10 cellular contexts compared by ENCODE assay signal in the genomic region with DNA sequence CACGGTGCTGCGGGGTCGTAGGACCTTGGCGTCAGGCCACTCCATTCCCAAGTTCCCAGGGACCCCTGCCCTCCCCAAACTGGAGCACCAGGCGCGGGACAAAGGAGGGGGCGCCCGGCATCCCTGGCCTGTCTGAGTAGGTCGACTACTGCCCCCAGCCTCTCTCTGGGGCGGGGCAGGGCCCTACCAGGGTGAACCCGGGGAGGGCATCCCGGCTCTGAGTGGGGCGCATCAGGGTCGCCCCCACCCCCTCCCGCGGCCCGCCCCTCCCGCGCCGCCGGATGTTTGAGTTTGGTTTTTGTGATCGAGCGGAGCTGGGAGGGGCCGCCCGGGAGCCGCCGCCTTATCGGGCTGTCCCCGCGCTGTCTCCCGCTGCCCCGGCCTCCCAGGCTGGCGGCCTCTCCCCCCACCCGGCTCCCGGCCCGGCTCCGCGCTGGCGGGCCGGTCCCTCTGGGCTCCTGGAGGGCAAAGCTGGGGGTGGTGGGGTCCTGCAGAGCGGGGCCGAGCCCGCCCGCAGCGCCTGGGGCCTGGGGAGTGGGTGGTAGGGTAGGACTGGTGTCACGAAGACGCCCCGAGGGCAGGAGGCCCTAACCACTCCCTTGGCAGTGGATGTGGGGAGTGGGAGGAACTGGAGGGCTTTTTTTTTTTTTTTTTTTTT. TPM values are rescaled to one million over a fixed set of nuclear protein-coding genes. Genes with fewer than 3 reads are reported as not detected.
DNase-seq lines count a peak whose midpoint lies in the region; ATAC-seq lines count a peak whose summit lies in the region.
"Had no signal": no experiment of that assay in that cellular context is flagged by ENCODE, and none has a peak within 500 bp of the region (broad histone marks: within the 10 kb centered on the region; RNA-seq: fewer than 3 reads in every experiment).

No MANE protein-coding gene starts in this region.

- no peaks in the 10 kb centered on the region for H3K27me3 Mint-ChIP-seq in activated naive CD8-positive, alpha-beta T cell
- H3K27me3 Mint-ChIP-seq in immature natural killer cell (ENCODE audit: low read depth in 3 of 3) = peaks cover 0 to 11% (median 2%) of the 10 kb centered on the region in 3 donors
- peaks cover 10% of the 10 kb centered on the region for H3K27me3 Mint-ChIP-seq in stimulated activated naive CD8-positive, alpha-beta T cell treated with anti-CD3 and anti-CD28 coated beads, Interleukin-15, Interleukin-2, amounts not matched to agents 100 ng/mL and 50 ng/mL, for 24 hours

- no peak overlapping the region for H3K27ac Mint-ChIP-seq in activated naive CD8-positive, alpha-beta T cell
- H3K27ac Mint-ChIP-seq in immature natural killer cell = no peak overlapping the region
- H3K27ac Mint-ChIP-seq in stimulated activated naive CD8-positive, alpha-beta T cell treated with anti-CD3 and anti-CD28 coated beads, Interleukin-15, Interleukin-2, amounts not matched to agents 100 ng/mL and 50 ng/mL, for 24 hours = no peak overlapping the region
- H3K27ac Mint-ChIP-seq: progenitor cell of endocrine pancreas had no signal

- H3K4me3 Mint-ChIP-seq in activated naive CD8-positive, alpha-beta T cell = peak overlapping the region; percentile 68
- peak overlapping the region in 4 of 5 donors; percentile 13 to 50 (median 36) for H3K4me3 Mint-ChIP-seq in immature natural killer cell
- H3K4me3 Mint-ChIP-seq in stimulated activated naive CD8-positive, alpha-beta T cell treated with anti-CD3 and anti-CD28 coated beads, Interleukin-15, Interleukin-2, amounts not matched to agents 100 ng/mL and 50 ng/mL, for 24 hours = peak overlapping the region; percentile 44

- no peaks in the 10 kb centered on the region for H3K9me3 Mint-ChIP-seq in activated naive CD8-positive, alpha-beta T cell (ENCODE audit: low read depth)
- H3K9me3 Mint-ChIP-seq in immature natural killer cell = no peaks in the 10 kb centered on the region
- no peaks in the 10 kb centered on the region for H3K9me3 Mint-ChIP-seq in stimulated activated naive CD8-positive, alpha-beta T cell treated with anti-CD3 and anti-CD28 coated beads, Interleukin-15, Interleukin-2, amounts not matched to agents 100 ng/mL and 50 ng/mL, for 24 hours

- ATAC-seq in activated CD4-positive, CD25-positive, alpha-beta regulatory T cell treated with anti-CD3 and anti-CD28 coated beads, Interleukin-2, amount 50 U/mL, for 24 hours = peak; percentile 13 to 47
- no peak for ATAC-seq in HG02588 (IDR thresholded peaks at IDR 0.05; ENCODE audit: unreplicated experiment)

- peaks cover 8% of the 10 kb centered on the region for H3K4me1 Mint-ChIP-seq in activated naive CD8-positive, alpha-beta T cell (ENCODE audit: low read depth)
- peaks cover 5% of the 10 kb centered on the region in 2 donors for H3K4me1 Mint-ChIP-seq in immature natural killer cell
- peaks cover 6% of the 10 kb centered on the region for H3K4me1 Mint-ChIP-seq in stimulated activated naive CD8-positive, alpha-beta T cell treated with anti-CD3 and anti-CD28 coated beads, Interleukin-15, Interleukin-2, amounts not matched to agents 100 ng/mL and 50 ng/mL, for 24 hours (ENCODE audit: low read depth)

- no peak for DNase-seq in activated CD4-positive, CD25-positive, alpha-beta regulatory T cell (lab: John Stamatoyannopoulos, UW)
- DNase-seq in immature natural killer cell (peak in 1 of 3 donors; percentile 3), KG1 (lab: John Stamatoyannopoulos, UW) (no peak), NCI-H2081 (lab: John Stamatoyannopoulos, UW) (no peak)
- DNase-seq: NCI-H2029 treated with DMSO at 0.1 percent for 48 hours had no signal

- H3K36me3 Mint-ChIP-seq in activated naive CD8-positive, alpha-beta T cell = no peaks in the 10 kb centered on the region
- no peaks in the 10 kb centered on the region for H3K36me3 Mint-ChIP-seq in immature natural killer cell
- no peaks in the 10 kb centered on the region for H3K36me3 Mint-ChIP-seq in stimulated activated naive CD8-positive, alpha-beta T cell treated with anti-CD3 and anti-CD28 coated beads, Interleukin-15, Interleukin-2, amounts not matched to agents 100 ng/mL and 50 ng/mL, for 24 hours (ENCODE audit: low read depth)

RNA-seq across cellular contexts. Expression of a gene that starts 47.2 kb away (rescaled TPM):
- polyA plus RNA-seq in immature natural killer cell = not detected
